Comparison of ENCODE assay signal across 8 cellular contexts in genomic region chr19:4967738-4968461, GRCh38. TPM values are rescaled to one million over a fixed set of nuclear protein-coding genes. Genes with fewer than 3 reads are reported as not detected.
A peak's percentile ranks its signal among the peaks of the same experiment; 100 is the strongest.
DNase-seq lines count a peak whose midpoint lies in the region; ATAC-seq, FAIRE-seq and TF ChIP-seq lines count a peak whose summit lies in the region.

No MANE protein-coding gene starts in this region.

- no peaks in the 10 kb centered on the region for H3K27me3 Mint-ChIP-seq in activated T-helper 2 cell treated with anti-CD3 and anti-CD28 coated beads, Interferon-gamma antibody, Interleukin-2, Interleukin-4, amounts not matched to agents 10 μg/mL and 5 μg/mL and 100 μg/mL, durations not matched to agents 14 hours and 24 hours and 36 hours (ENCODE audit: low read depth)

- H3K79me2 ChIP-seq in HCT116 (ENCODE audit: insufficient read depth, low read length): peaks cover 34% of the 10 kb centered on the region
- H3K79me2 ChIP-seq in HepG2 (ENCODE audit: insufficient read depth, low read length): peaks cover 35% of the 10 kb centered on the region

- intact Hi-C loops in HCT116 (cut with micrococcal nuclease): loop anchor here (2.0 to 5.0 kb wide), 3 partner anchors 56 to 155 kb away; no protein-coding TSS in a partner anchor
- intact Hi-C loops in activated T-helper 2 cell treated with anti-CD3 and anti-CD28 coated beads, Interferon-gamma antibody, Interleukin-2, Interleukin-4, amounts not matched to agents 10 μg/mL and 5 μg/mL and 100 μg/mL, durations not matched to agents 14 hours and 24 hours and 36 hours (cut with micrococcal nuclease): loop anchor here (5.0 kb wide), 1 partner anchor 96 kb away; no protein-coding TSS in a partner anchor
- intact Hi-C loops in HepG2 (cut with micrococcal nuclease; ENCODE audit: unreplicated experiment): no loop called here

- H3K9me3 Mint-ChIP-seq in activated T-helper 2 cell treated with anti-CD3 and anti-CD28 coated beads, Interferon-gamma antibody, Interleukin-2, Interleukin-4, amounts not matched to agents 10 μg/mL and 5 μg/mL and 100 μg/mL, durations not matched to agents 14 hours and 24 hours and 36 hours: no peaks in the 10 kb centered on the region

- no peaks in the 10 kb centered on the region for H3K27me3 ChIP-seq in HCT116 (ENCODE audit: insufficient read depth, low read length)
- no peaks in the 10 kb centered on the region; a peak in 1 of 5 replicates for H3K27me3 ChIP-seq in HepG2 (ENCODE audit: control insufficient read depth in 1 of 2, insufficient read depth in 2 of 2, low read length in 2 of 2)

- in situ Hi-C loops in HepG2 (cut with HindIII; ENCODE audit: extremely low pct_ligation_motif_present, low pct_unique_long_range_greater_than_20kb): no loop called here

- no peak overlapping the region for H2AFZ ChIP-seq in HCT116 (ENCODE audit: low read depth, low read length, poor library complexity, severe bottlenecking)
- H2AFZ ChIP-seq in HepG2 (ENCODE audit: low read length): no peak overlapping the region

- H4K20me1 ChIP-seq in HCT116 (ENCODE audit: insufficient read depth): no peaks in the 10 kb centered on the region
- H4K20me1 ChIP-seq in HepG2 (ENCODE audit: insufficient read depth, low read length): peaks cover 31% of the 10 kb centered on the region

- BruUV-seq in HCT116 (replicated peaks; lab: Mats Ljungman, UMichigan): no TSS peak
- no TSS peak for BruUV-seq in HepG2 (replicated peaks; lab: Mats Ljungman, UMichigan)

- peak overlapping the region; percentile 91 for H3K27ac Mint-ChIP-seq in activated T-helper 2 cell treated with anti-CD3 and anti-CD28 coated beads, Interferon-gamma antibody, Interleukin-2, Interleukin-4, amounts not matched to agents 10 μg/mL and 5 μg/mL and 100 μg/mL, durations not matched to agents 14 hours and 24 hours and 36 hours

- POLR2A ChIA-PET in HCT116 (lab: Charles Lee) (interaction anchor here (0.7 to 2.7 kb wide), 10 partner anchors 8 to 655 kb away, joined by 3 to 14 read pairs (median 4); partner anchors contain the start of genes PLIN3, SAFB and SAFB2), HepG2 (lab: Yijun Ruan, JAX) (interaction anchor here (0.7 to 1.6 kb wide), 7 partner anchors 12 to 244 kb away, joined by 3 to 8 read pairs (median 4); partner anchors contain the start of genes FEM1A and PLIN3)

- H3K4me1 Mint-ChIP-seq in activated T-helper 2 cell treated with anti-CD3 and anti-CD28 coated beads, Interferon-gamma antibody, Interleukin-2, Interleukin-4, amounts not matched to agents 10 μg/mL and 5 μg/mL and 100 μg/mL, durations not matched to agents 14 hours and 24 hours and 36 hours (ENCODE audit: low read depth): peaks cover 38% of the 10 kb centered on the region

- TF ChIP-seq RAD21 in HCT116 (IDR thresholded peaks at IDR 0.05; ENCODE audit: low read depth): no peak
- TF ChIP-seq RAD21 in HepG2 (CRISPR knock-in tag; IDR thresholded peaks at IDR 0.05): no peak

- H3K36me3 ChIP-seq in HCT116 (ENCODE audit: control insufficient read depth in 1 of 2, insufficient read depth in 2 of 2, low read length in 2 of 2) (peaks cover 0 to 4% of the 10 kb centered on the region in 2 experiments; a peak in 2 of 4 replicates), HepG2 (replicated peaks in 1 of 2; ENCODE audit: control insufficient read depth in 1 of 2, insufficient read depth in 2 of 2, low read length in 2 of 2) (peaks cover 0 to under 1% of the 10 kb centered on the region in 2 experiments; a peak in 1 of 5 replicates)

- ATAC-seq in HCT116 (no peak), HepG2 (no peak), HG02884 (IDR thresholded peaks at IDR 0.05; ENCODE audit: unreplicated experiment) (no peak), HG02610 (IDR thresholded peaks at IDR 0.05; ENCODE audit: unreplicated experiment) (no peak), omental fat pad (ENCODE audit: low FRiP score) (no peak)

- 64% methylated on average over 12 of the region's 16 CpGs for WGBS in HepG2 (ENCODE audit: low lambda C conversion rate)

- no peaks in the 10 kb centered on the region for H3K9me2 ChIP-seq in HCT116 (ENCODE audit: insufficient read depth)

- peak overlapping the region; percentile 55 for H3K27ac ChIP-seq in HCT116 (ENCODE audit: low read depth, low read length)
- H3K27ac ChIP-seq in HepG2 (ENCODE audit: extremely low read length, insufficient read depth, low read length): no peak overlapping the region

- peaks cover 36% of the 10 kb centered on the region for H3K36me3 Mint-ChIP-seq in activated T-helper 2 cell treated with anti-CD3 and anti-CD28 coated beads, Interferon-gamma antibody, Interleukin-2, Interleukin-4, amounts not matched to agents 10 μg/mL and 5 μg/mL and 100 μg/mL, durations not matched to agents 14 hours and 24 hours and 36 hours (ENCODE audit: low read depth)

- H3K4me1 ChIP-seq in HCT116 (ENCODE audit: control insufficient read depth in 1 of 2, insufficient read depth in 2 of 2, low read length in 2 of 2): peaks cover 36 to 56% of the 10 kb centered on the region in 2 experiments
- H3K4me1 ChIP-seq in HepG2 (ENCODE audit: insufficient read depth, low read length): peaks cover 27% of the 10 kb centered on the region

- no peak for TF ChIP-seq CTCF in HCT116 (IDR thresholded peaks at IDR 0.05 in 2 of 3, conservative IDR thresholded peaks at IDR 0.05 in 1 of 3; ENCODE audit: borderline replicate concordance in 1 of 3, insufficient read depth in 1 of 3, low read depth in 2 of 3, low read length in 2 of 3)
- no peak for TF ChIP-seq CTCF in HepG2 (CRISPR knock-in tag; IDR thresholded peaks at IDR 0.05)
- TF ChIP-seq CTCF in omental fat pad (IDR thresholded peaks at IDR 0.05): no peak

- H3K4me3 ChIP-seq in HCT116 (replicated peaks in 1 of 2; ENCODE audit: low read depth in 1 of 2, low read length in 2 of 2) (peak overlapping the region; percentile 43 to 48), HepG2 (replicated peaks in 1 of 3; ENCODE audit: insufficient read depth in 1 of 3, low read depth in 2 of 3, low read length in 3 of 3) (peak overlapping the region; percentile 2 to 60 (median 9); a peak in 3 of 6 replicates)

- H3K4me2 ChIP-seq in HCT116 (ENCODE audit: low read length) (peak overlapping the region; percentile 72), HepG2 (ENCODE audit: low read depth, low read length) (peak overlapping the region; percentile 68)

- peak overlapping the region; percentile 75 for H3K4me3 Mint-ChIP-seq in activated T-helper 2 cell treated with anti-CD3 and anti-CD28 coated beads, Interferon-gamma antibody, Interleukin-2, Interleukin-4, amounts not matched to agents 10 μg/mL and 5 μg/mL and 100 μg/mL, durations not matched to agents 14 hours and 24 hours and 36 hours (ENCODE audit: low read depth)

- H3K9ac ChIP-seq in HCT116 (ENCODE audit: low read length): peak overlapping the region; percentile 38
- H3K9ac ChIP-seq in HepG2 (ENCODE audit: insufficient read depth, low read depth, low read length): no peak overlapping the region

- TF ChIP-seq EP300 in HepG2 (IDR thresholded peaks at IDR 0.05; ENCODE audit: low read depth in 2 of 2, low read length in 2 of 2) (no peak), HepG2 (CRISPR knock-in tag; IDR thresholded peaks at IDR 0.05; ENCODE audit: borderline replicate concordance) (no peak)

- RAD21 ChIA-PET in HCT116 (lab: Charles Lee; ENCODE audit: low non-redundant PET in 1 of 2, low total read pairs in 2 of 2, uncharacterized antibody in 2 of 2, unreplicated experiment in 2 of 2): no interaction called here

- CTCF ChIA-PET in HCT116 (lab: Charles Lee): interaction anchor here (1.1 to 1.6 kb wide), 6 partner anchors 34 to 158 kb away, joined by 3 to 10 read pairs (median 4); no protein-coding TSS in a partner anchor
- CTCF ChIA-PET in HepG2 (lab: Yijun Ruan, JAX; ENCODE audit: low intra/inter-chr PET ratio, low total read pairs): no interaction called here

- DNase-seq in A172 (ENCODE audit: low spot score): peak; percentile 45
- no peak for DNase-seq in HCT116 (ENCODE audit: low read depth, low spot score)
- no peak for DNase-seq in activated T-helper 2 cell treated with anti-CD3 and anti-CD28 coated beads, Interferon-gamma antibody, Interleukin-2, Interleukin-4, amounts not matched to agents 10 μg/mL and 5 μg/mL and 100 μg/mL, durations not matched to agents 14 hours and 24 hours and 36 hours (ENCODE audit: low spot score)
- DNase-seq in HepG2 (ENCODE audit: low spot score): no peak
- DNase-seq in DMS79 treated with DMSO at 0.1 percent for 48 hours (lab: John Stamatoyannopoulos, UW): no peak
- no peak for DNase-seq in omental fat pad (ENCODE audit: low spot score)

- TF ChIP-seq POLR2A in HCT116 (IDR thresholded peaks at IDR 0.05; ENCODE audit: borderline replicate concordance, extremely low read depth, insufficient read depth, insufficient read length) (no peak), HepG2 (IDR thresholded peaks at IDR 0.05; ENCODE audit: insufficient read depth in 1 of 2, low read depth in 2 of 2, low read length in 2 of 2) (no peak)

- FAIRE-seq in HepG2 (lab: Jason Lieb, UNC): no peak

- no peaks in the 10 kb centered on the region for H3K9me3 ChIP-seq in HCT116 (ENCODE audit: control insufficient read depth in 1 of 2, insufficient read depth in 1 of 2, low read depth in 1 of 2, low read length in 2 of 2)
- H3K9me3 ChIP-seq in HepG2 (ENCODE audit: low read length): no peaks in the 10 kb centered on the region

RNA-seq across cellular contexts. Expression of gene KDM4B, which starts 1.0 kb away (rescaled TPM):
- 13.4 and 16.4 TPM in 2 replicates for total RNA-seq in A172 (2014; rRNA removed; shearing (Covaris generic))
- total RNA-seq in HCT116 (2021; ENCODE audit: unreplicated experiment): 35.9 TPM
- 27.3 and 29.2 TPM in 2 replicates for polyA plus RNA-seq in HCT116 (2012)
- 51.7 and 54.3 TPM in 2 replicates for total RNA-seq in activated T-helper 2 cell treated with anti-CD3 and anti-CD28 coated beads, Interferon-gamma antibody, Interleukin-2, Interleukin-4, amounts not matched to agents 10 μg/mL and 5 μg/mL and 100 μg/mL, durations not matched to agents 14 hours and 24 hours and 36 hours
- total RNA-seq in HepG2 (2016; rRNA removed; fragmentation: Illumina TruSeq; extraction: Trizol): 4.4 and 4.9 TPM in 2 replicates
- 8.2 and 11.5 TPM in 2 replicates for total RNA-seq in HepG2 (2016; cell fraction: cytosol; rRNA removed; fragmentation: Illumina TruSeq; extraction: Trizol; ENCODE audit: low read depth)
- 3.5 and 4.9 TPM in 2 replicates for total RNA-seq in HepG2 (2016; cell fraction: insoluble cytoplasmic fraction; rRNA removed; fragmentation: Illumina TruSeq; extraction: Trizol)
- 3.1 and 3.8 TPM in 2 replicates for total RNA-seq in HepG2 (2016; cell fraction: membrane; rRNA removed; fragmentation: Illumina TruSeq; extraction: Trizol)
- 3.9 and 4.5 TPM in 2 replicates for total RNA-seq in HepG2 (2016; cell fraction: nucleus; rRNA removed; fragmentation: Illumina TruSeq; extraction: Trizol)
- polyA plus RNA-seq in HepG2 (2011; rRNA removed): 14.6 and 18.6 TPM in 2 replicates
- polyA plus RNA-seq in HepG2 (2011; cell fraction: cytosol; rRNA removed): 6.9 and 11.2 TPM in 2 replicates
- polyA plus RNA-seq in HepG2 (2011; cell fraction: nucleus; rRNA removed): 33.5 and 43.5 TPM in 2 replicates
- 13.7 TPM in 2 replicates for polyA plus RNA-seq in HepG2 (2012)
- polyA plus RNA-seq in HepG2 (2016; cell fraction: cytosol; fragmentation: Illumina TruSeq; extraction: Trizol; ENCODE audit: low read depth): 0.49 and 0.51 TPM in 2 replicates
- polyA plus RNA-seq in HepG2 (2016; cell fraction: insoluble cytoplasmic fraction; fragmentation: Illumina TruSeq; extraction: Trizol; ENCODE audit: low read depth): 4.1 and 5.2 TPM in 2 replicates
- polyA plus RNA-seq in HepG2 (2016; cell fraction: membrane; fragmentation: Illumina TruSeq; extraction: Trizol; ENCODE audit: low read depth): 0.86 and 1.2 TPM in 2 replicates
- 7.8 and 9.0 TPM in 2 replicates for polyA plus RNA-seq in HepG2 (2016; cell fraction: nucleus; fragmentation: Illumina TruSeq; extraction: Trizol; ENCODE audit: insufficient read depth, low read depth)
- 27.9 and 166 TPM in 2 replicates for polyA minus RNA-seq in HepG2 (2011; rRNA and poly(A)+ RNA removed; ENCODE audit: low replicate concordance)
- polyA minus RNA-seq in HepG2 (2011; cell fraction: cytosol; rRNA and poly(A)+ RNA removed): 29.8 and 30.8 TPM in 2 replicates
- 29.2 and 30.7 TPM in 2 replicates for polyA minus RNA-seq in HepG2 (2011; cell fraction: nucleus; rRNA and poly(A)+ RNA removed)
- total RNA-seq in omental fat pad: 10 to 100 TPM; 16.3 to 38.3 (median 22.4) TPM

RNA-seq across cellular contexts. Expression of gene UHRF1, which starts 58.6 kb away (rescaled TPM):
- total RNA-seq in A172 (2014; rRNA removed; shearing (Covaris generic)): 110 and 118 TPM in 2 replicates
- total RNA-seq in HCT116 (2021; ENCODE audit: unreplicated experiment): 109 TPM
- 41.2 and 41.3 TPM in 2 replicates for polyA plus RNA-seq in HCT116 (2012)
- 137 and 138 TPM in 2 replicates for total RNA-seq in activated T-helper 2 cell treated with anti-CD3 and anti-CD28 coated beads, Interferon-gamma antibody, Interleukin-2, Interleukin-4, amounts not matched to agents 10 μg/mL and 5 μg/mL and 100 μg/mL, durations not matched to agents 14 hours and 24 hours and 36 hours
- 77.7 and 78.4 TPM in 2 replicates for total RNA-seq in HepG2 (2016; rRNA removed; fragmentation: Illumina TruSeq; extraction: Trizol)
- total RNA-seq in HepG2 (2016; cell fraction: cytosol; rRNA removed; fragmentation: Illumina TruSeq; extraction: Trizol; ENCODE audit: low read depth): 3.9 and 6.2 TPM in 2 replicates
- total RNA-seq in HepG2 (2016; cell fraction: insoluble cytoplasmic fraction; rRNA removed; fragmentation: Illumina TruSeq; extraction: Trizol): 67.8 and 81.6 TPM in 2 replicates
- total RNA-seq in HepG2 (2016; cell fraction: membrane; rRNA removed; fragmentation: Illumina TruSeq; extraction: Trizol): 20.0 and 21.7 TPM in 2 replicates
- 44.9 and 50.5 TPM in 2 replicates for total RNA-seq in HepG2 (2016; cell fraction: nucleus; rRNA removed; fragmentation: Illumina TruSeq; extraction: Trizol)
- 6.6 and 6.8 TPM in 2 replicates for polyA plus RNA-seq in HepG2 (2011; rRNA removed)
- 3.1 and 4.8 TPM in 2 replicates for polyA plus RNA-seq in HepG2 (2011; cell fraction: cytosol; rRNA removed)
- 10.7 and 15.0 TPM in 2 replicates for polyA plus RNA-seq in HepG2 (2011; cell fraction: nucleus; rRNA removed)
- 6.1 and 15.1 TPM in 2 replicates for polyA plus RNA-seq in HepG2 (2012)
- 2.1 and 2.4 TPM in 2 replicates for polyA plus RNA-seq in HepG2 (2016; cell fraction: cytosol; fragmentation: Illumina TruSeq; extraction: Trizol; ENCODE audit: low read depth)
- 65.4 and 73.6 TPM in 2 replicates for polyA plus RNA-seq in HepG2 (2016; cell fraction: insoluble cytoplasmic fraction; fragmentation: Illumina TruSeq; extraction: Trizol; ENCODE audit: low read depth)
- 7.7 and 8.4 TPM in 2 replicates for polyA plus RNA-seq in HepG2 (2016; cell fraction: membrane; fragmentation: Illumina TruSeq; extraction: Trizol; ENCODE audit: low read depth)
- 78.8 and 80.1 TPM in 2 replicates for polyA plus RNA-seq in HepG2 (2016; cell fraction: nucleus; fragmentation: Illumina TruSeq; extraction: Trizol; ENCODE audit: insufficient read depth, low read depth)
- 16.7 and 45.7 TPM in 2 replicates for polyA minus RNA-seq in HepG2 (2011; rRNA and poly(A)+ RNA removed; ENCODE audit: low replicate concordance)
- polyA minus RNA-seq in HepG2 (2011; cell fraction: cytosol; rRNA and poly(A)+ RNA removed): 4.4 and 8.6 TPM in 2 replicates
- 4.1 and 5.9 TPM in 2 replicates for polyA minus RNA-seq in HepG2 (2011; cell fraction: nucleus; rRNA and poly(A)+ RNA removed)
- 1 to 10 TPM in 2 of 4 donors, under 1 TPM in 2; 0.63 to 3.5 (median 1.0) TPM for total RNA-seq in omental fat pad
